Comparison of ENCODE assay signal across 12 cellular contexts in the genomic region with DNA sequence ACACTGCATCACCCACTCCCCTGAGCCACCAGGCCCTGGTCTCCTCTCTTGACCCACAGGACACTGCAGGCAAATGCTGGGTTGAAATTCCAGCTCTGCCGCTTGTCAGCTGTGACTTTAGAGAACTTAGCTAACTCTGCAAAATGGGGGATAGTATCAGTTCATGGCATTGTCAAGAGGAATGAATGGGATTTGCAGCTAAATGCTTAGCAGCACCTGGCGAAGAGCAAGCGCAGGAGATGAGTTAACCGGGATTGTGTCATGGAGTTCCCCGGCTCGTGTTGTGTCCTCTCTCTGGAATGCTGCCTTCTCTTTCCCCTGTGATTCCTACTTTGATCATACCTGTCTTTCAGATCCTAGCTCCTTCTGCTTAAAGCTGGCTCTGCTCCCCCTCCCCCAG.
DNase-seq lines count a peak whose midpoint lies in the region; ATAC-seq and TF ChIP-seq lines count a peak whose summit lies in the region.
"Had no signal": no experiment of that assay in that cellular context is flagged by ENCODE, and none has a peak within 500 bp of the region (broad histone marks: within the 10 kb centered on the region; RNA-seq: fewer than 3 reads in every experiment).

No MANE protein-coding gene starts in this region.

- peak overlapping the region; percentile 52 for H3K4me2 ChIP-seq in skeletal muscle satellite cell (ENCODE audit: low read length)

- H3K27ac Mint-ChIP-seq in brain (peak overlapping the region; percentile 27 to 99 (median 91)), natural killer cell (no peak overlapping the region)

- peak overlapping the region; percentile 31 for H3K4me3 ChIP-seq in skeletal muscle satellite cell (ENCODE audit: low read length)
- H3K4me3 ChIP-seq: HAP-1 had no signal

- ATAC-seq in GM19328 (IDR thresholded peaks at IDR 0.05; ENCODE audit: unreplicated experiment): no peak
- no peak for ATAC-seq in natural killer cell

- peaks cover 84% of the 10 kb centered on the region for H3K4me1 Mint-ChIP-seq in brain
- H3K4me1 Mint-ChIP-seq in natural killer cell: no peaks in the 10 kb centered on the region

- H3K9ac ChIP-seq in skeletal muscle satellite cell (ENCODE audit: low read depth, low read length): no peak overlapping the region

- H3K9me3 Mint-ChIP-seq in brain: no peaks in the 10 kb centered on the region
- H3K9me3 Mint-ChIP-seq in natural killer cell: no peaks in the 10 kb centered on the region

- peaks cover 36% of the 10 kb centered on the region for H3K4me1 ChIP-seq in skeletal muscle satellite cell (ENCODE audit: control insufficient read depth, insufficient read depth, low read length)
- H3K4me1 ChIP-seq: HAP-1 had no signal

- H3K27me3 ChIP-seq in skeletal muscle satellite cell (ENCODE audit: control insufficient read depth, insufficient read depth, low read length): no peaks in the 10 kb centered on the region

- no peak for TF ChIP-seq CTCF in brain (conservative IDR thresholded peaks at IDR 0.05)
- TF ChIP-seq CTCF in natural killer cell (IDR thresholded peaks at IDR 0.05): no peak

- H3K9me3 ChIP-seq in skeletal muscle satellite cell (replicated peaks; ENCODE audit: low read length): no peaks in the 10 kb centered on the region
- H3K9me3 ChIP-seq: HAP-1 had no signal

- no peak overlapping the region for H3K4me3 Mint-ChIP-seq in brain
- no peak overlapping the region for H3K4me3 Mint-ChIP-seq in natural killer cell

- intact Hi-C loops in natural killer cell (cut with micrococcal nuclease): no loop called here

- peak; percentile 53 for DNase-seq in NCI-H82 (lab: John Stamatoyannopoulos, UW)
- no peak for DNase-seq in NCI-H82 treated with DMSO at 0.1 percent for 48 hours (lab: John Stamatoyannopoulos, UW; ENCODE audit: unreplicated experiment)
- DNase-seq in kidney tubule cell (ENCODE audit: low spot score): peak; percentile 36
- no peak for DNase-seq in activated gamma-delta T cell treated with Interleukin-2 at 50 U/mL for 16 hours
- DNase-seq in natural killer cell: no peak
- DNase-seq: 8988T, NCI-H2029 treated with DMSO at 0.1 percent for 48 hours, NCI-H226 had no signal

- H3K36me3 ChIP-seq in skeletal muscle satellite cell (ENCODE audit: insufficient read depth, low read length): no peaks in the 10 kb centered on the region
- H3K36me3 ChIP-seq: HAP-1 had no signal

- H3K36me3 Mint-ChIP-seq in brain (peaks cover 8% of the 10 kb centered on the region), natural killer cell (no peaks in the 10 kb centered on the region)

- H3K27me3 Mint-ChIP-seq in brain: peaks cover 3% of the 10 kb centered on the region
- H3K27me3 Mint-ChIP-seq in natural killer cell (ENCODE audit: low read depth in 2 of 2): no peaks in the 10 kb centered on the region

Comparison
In these comparisons a context has a peak if more than half of its experiments do, and no peak if none do; other contexts are left out.
1. DNase-seq: peak in NCI-H82 (single experiment) and kidney tubule cell (single experiment); none in NCI-H82 treated with DMSO at 0.1 percent for 48 hours (single experiment), activated gamma-delta T cell treated with Interleukin-2 at 50 U/mL for 16 hours (single experiment) and natural killer cell (single experiment).
2. H3K27ac Mint-ChIP-seq: peak in brain (5 of 5); none in natural killer cell (0 of 2).